ENCODE assay signal across 10 cellular contexts in the genomic region with DNA sequence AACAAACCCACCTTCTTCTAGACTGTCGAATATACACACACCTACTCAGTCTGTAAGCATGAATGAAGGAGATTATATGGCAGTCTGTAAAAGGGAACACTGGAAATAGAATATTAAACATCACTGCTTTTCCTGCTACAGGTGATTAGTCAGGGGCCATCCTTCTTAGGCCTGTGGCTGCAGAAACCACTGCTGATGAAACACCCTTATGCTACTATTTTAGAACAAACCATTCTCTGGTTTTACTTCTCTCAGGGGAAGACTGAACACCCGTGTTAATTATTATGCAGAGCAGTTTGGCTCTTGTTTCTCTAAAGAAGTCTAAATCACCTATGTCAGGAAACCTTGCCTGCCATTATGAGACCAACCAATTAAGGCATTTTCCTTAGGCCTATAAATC.
DNase-seq lines count a peak whose midpoint lies in the region; ATAC-seq and TF ChIP-seq lines count a peak whose summit lies in the region.
"Had no signal": no experiment of that assay in that cellular context is flagged by ENCODE, and none has a peak within 500 bp of the region (broad histone marks: within the 10 kb centered on the region; RNA-seq: fewer than 3 reads in every experiment).

No MANE protein-coding gene starts in this region.

- no peak overlapping the region for H3K4me2 ChIP-seq in osteoblast (ENCODE audit: insufficient read depth, low read length)

- peaks cover 22% of the 10 kb centered on the region for H3K4me1 Mint-ChIP-seq in activated naive CD4-positive, alpha-beta T cell treated with anti-CD3 and anti-CD28 coated beads, Interleukin-2, amount 10 ng/mL, durations not matched to agents 7 days and 5 days

- no peaks in the 10 kb centered on the region for H4K20me1 ChIP-seq in osteoblast (ENCODE audit: insufficient read depth, low read length)

- peaks cover 23% of the 10 kb centered on the region for H3K9me3 Mint-ChIP-seq in activated naive CD4-positive, alpha-beta T cell treated with anti-CD3 and anti-CD28 coated beads, Interleukin-2, amount 10 ng/mL, durations not matched to agents 7 days and 5 days

- TF ChIP-seq CTCF in osteoblast (IDR thresholded peaks at IDR 0.05; ENCODE audit: extremely low read depth, low read depth, low read length): no peak

- no peak overlapping the region for H2AFZ ChIP-seq in osteoblast (ENCODE audit: low read length)

- peaks cover 10% of the 10 kb centered on the region for H3K4me1 ChIP-seq in osteoblast (ENCODE audit: insufficient read depth, low read length)

- no peak overlapping the region for H3K27ac ChIP-seq in osteoblast (ENCODE audit: low read depth, low read length)
- H3K27ac ChIP-seq: cardiac muscle cell, heart left ventricle had no signal

- ATAC-seq in GM18498 (IDR thresholded peaks at IDR 0.05; ENCODE audit: unreplicated experiment) (peak; percentile 81), GM19467 (IDR thresholded peaks at IDR 0.05; ENCODE audit: unreplicated experiment) (peak; percentile 73), HG03064 (IDR thresholded peaks at IDR 0.05; ENCODE audit: low read depth, unreplicated experiment) (peak; percentile 81)
- ATAC-seq: heart left ventricle had no signal

- H3K9me3 ChIP-seq in osteoblast (ENCODE audit: low read depth, low read length): no peaks in the 10 kb centered on the region

- no peak overlapping the region for H3K4me3 Mint-ChIP-seq in activated naive CD4-positive, alpha-beta T cell treated with anti-CD3 and anti-CD28 coated beads, Interleukin-2, amount 10 ng/mL, durations not matched to agents 7 days and 5 days

- peak; percentile 56 for DNase-seq in RPMI8226
- DNase-seq in activated naive CD4-positive, alpha-beta T cell treated with anti-CD3 and anti-CD28 coated beads, Interleukin-2, amount 10 ng/mL, durations not matched to agents 7 days and 5 days: no peak
- DNase-seq in effector CD4-positive, alpha-beta T cell: no peak
- DNase-seq in stimulated activated CD4-positive, alpha-beta T cell treated with anti-CD3 and anti-CD28 coated beads, Interleukin-4, amount 100 ng/mL, for 24 hours: no peak
- no peak for DNase-seq in osteoblast (ENCODE audit: insufficient read length, low spot score, missing footprints)
- DNase-seq: heart left ventricle had no signal

- no peak overlapping the region for H3K4me3 ChIP-seq in osteoblast (ENCODE audit: insufficient read depth, low read length)
- H3K4me3 ChIP-seq: cardiac muscle cell, heart left ventricle had no signal

- H3K27ac Mint-ChIP-seq in activated naive CD4-positive, alpha-beta T cell treated with anti-CD3 and anti-CD28 coated beads, Interleukin-2, amount 10 ng/mL, durations not matched to agents 7 days and 5 days: no peak overlapping the region

- H3K36me3 Mint-ChIP-seq in activated naive CD4-positive, alpha-beta T cell treated with anti-CD3 and anti-CD28 coated beads, Interleukin-2, amount 10 ng/mL, durations not matched to agents 7 days and 5 days: peaks cover 5% of the 10 kb centered on the region

- no peaks in the 10 kb centered on the region for H3K27me3 Mint-ChIP-seq in activated naive CD4-positive, alpha-beta T cell treated with anti-CD3 and anti-CD28 coated beads, Interleukin-2, amount 10 ng/mL, durations not matched to agents 7 days and 5 days

- CTCF ChIA-PET in activated naive CD4-positive, alpha-beta T cell treated with anti-CD3 and anti-CD28 coated beads, Interleukin-2, amount 10 ng/mL, durations not matched to agents 7 days and 5 days (lab: Charles Lee): no interaction called here

- H3K36me3 ChIP-seq in osteoblast (ENCODE audit: insufficient read depth, low read length): no peaks in the 10 kb centered on the region
- H3K36me3 ChIP-seq: cardiac muscle cell, heart left ventricle had no signal

- H3K27me3 ChIP-seq in osteoblast (ENCODE audit: insufficient read depth, low read length): no peaks in the 10 kb centered on the region
- H3K27me3 ChIP-seq: cardiac muscle cell, heart left ventricle had no signal

- H3K79me2 ChIP-seq in osteoblast (ENCODE audit: insufficient read depth, low read length): no peaks in the 10 kb centered on the region
